In the genomic region with DNA sequence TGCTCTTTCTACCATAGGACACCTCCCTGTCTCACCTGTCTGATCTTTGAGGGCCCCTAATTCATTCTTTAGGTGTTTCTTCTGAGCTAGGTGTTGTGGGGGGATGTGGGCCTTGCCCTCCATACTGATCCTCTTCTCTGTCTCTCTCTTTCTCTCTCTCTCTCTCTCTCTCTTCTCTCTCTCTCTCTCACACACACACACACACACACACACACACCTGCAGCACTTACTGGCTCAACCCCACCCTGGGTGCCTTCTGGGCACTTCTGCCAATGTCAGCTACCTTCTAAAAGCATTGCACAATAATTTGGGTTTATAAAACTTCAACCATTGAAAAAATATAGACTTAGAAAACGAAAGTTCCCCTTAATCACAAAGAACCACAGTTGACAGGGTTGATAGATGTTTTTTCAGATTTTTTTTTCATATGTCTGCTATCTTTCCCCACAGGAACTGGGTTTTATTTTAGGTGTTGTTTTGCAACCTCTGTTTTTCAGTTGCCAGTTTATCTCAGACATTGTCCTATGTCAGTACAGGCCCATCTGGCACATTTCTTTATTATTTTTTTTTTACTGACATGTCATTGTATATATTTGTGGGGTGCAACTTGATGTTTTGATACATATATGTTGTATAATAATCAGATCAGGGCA, we compare ENCODE assay signal across 8 cellular contexts. TPM values are rescaled to one million over a fixed set of nuclear protein-coding genes. Genes with fewer than 3 reads are reported as not detected.
DNase-seq lines count a peak whose midpoint lies in the region; ATAC-seq and TF ChIP-seq lines count a peak whose summit lies in the region.

No MANE protein-coding gene starts in this region.

- TF ChIP-seq CTCF in RWPE2 (IDR thresholded peaks at IDR 0.05; ENCODE audit: poor library complexity, severe bottlenecking), result peak; percentile 99
- TF ChIP-seq CTCF in left ventricle myocardium inferior (IDR thresholded peaks at IDR 0.05; ENCODE audit: borderline replicate concordance), result no peak
- no peak for TF ChIP-seq CTCF in tibial artery (IDR thresholded peaks at IDR 0.05)

- H3K36me3 ChIP-seq in RWPE2 (ENCODE audit: low read depth) (0 out of 2 replicates have a peak, but pooled peaks cover 4% of the 10 kb centered on the region), left ventricle myocardium inferior (peaks cover 28% of the 10 kb centered on the region), tibial artery (peaks cover 4 to 12% (median 10%) of the 10 kb centered on the region in 3 donors)

- H3K4me1 ChIP-seq in RWPE2 (ENCODE audit: insufficient read depth, poor library complexity, severe bottlenecking), result peaks cover 5% of the 10 kb centered on the region
- peaks cover 84% of the 10 kb centered on the region for H3K4me1 ChIP-seq in left ventricle myocardium inferior
- H3K4me1 ChIP-seq in tibial artery, result peaks cover 0 to 62% (median 41%) of the 10 kb centered on the region in 4 donors

- intact Hi-C loops in left ventricle myocardium inferior (cut with micrococcal nuclease), result no loop called here
- intact Hi-C loops in tibial artery (cut with DNase I; ENCODE audit: low total_unique reads), result loop anchor here (5.0 to 10.0 kb wide), 2 partner anchors 78 to 396 kb away; partner anchors contain the start of gene OSER1

- H3K4me3 ChIP-seq in RWPE2 (ENCODE audit: severe bottlenecking), result no peak overlapping the region
- peak overlapping the region; percentile 47 for H3K4me3 ChIP-seq in left ventricle myocardium inferior
- H3K4me3 ChIP-seq in tibial artery, result no peak overlapping the region

- peak; percentile 15 for DNase-seq in activated CD4-positive, alpha-beta T cell treated with anti-CD3 and anti-CD28 coated beads, Interleukin-2, amount 50 U/mL, for 1 hour
- no peak for DNase-seq in activated CD4-positive, alpha-beta T cell treated with anti-CD3 and anti-CD28 coated beads for 1 hour
- DNase-seq in RWPE2 (ENCODE audit: low spot score) (no peak), left ventricle myocardium inferior (no peak), tibial artery (peak in 1 of 2 donors; percentile 59)

- H3K9me3 ChIP-seq in RWPE2 (ENCODE audit: severe bottlenecking) (no peaks in the 10 kb centered on the region), left ventricle myocardium inferior (replicated peaks) (peaks cover 5% of the 10 kb centered on the region), tibial artery (no peaks in the 10 kb centered on the region)

- H3K27me3 ChIP-seq in RWPE2 (ENCODE audit: insufficient read depth, poor library complexity, severe bottlenecking), result no peaks in the 10 kb centered on the region
- H3K27me3 ChIP-seq in left ventricle myocardium inferior (ENCODE audit: low read depth), result no peaks in the 10 kb centered on the region
- H3K27me3 ChIP-seq in tibial artery, result no peaks in the 10 kb centered on the region

- H3K27ac ChIP-seq in RWPE2 (ENCODE audit: poor library complexity, severe bottlenecking) (no peak overlapping the region), left ventricle myocardium inferior (replicated peaks) (peak overlapping the region; percentile 91), tibial artery (peak overlapping the region; percentile 86)

- peak; percentile 1; the same call in 1 of the 3 replicates for ATAC-seq in RWPE2 (ENCODE audit: low read depth)
- no peak for ATAC-seq in GM18519 (IDR thresholded peaks at IDR 0.05; ENCODE audit: low FRiP score, unreplicated experiment)
- ATAC-seq in GM19035 (IDR thresholded peaks at IDR 0.05; ENCODE audit: unreplicated experiment), result no peak
- ATAC-seq in HG03571 (IDR thresholded peaks at IDR 0.05; ENCODE audit: unreplicated experiment), result no peak

RNA-seq across cellular contexts. Expression of gene PKIG, which starts 28.1 kb away (rescaled TPM):
- total RNA-seq in left ventricle myocardium inferior, result 172 TPM

RNA-seq across cellular contexts. Expression of gene ADA, which starts 41.1 kb away (rescaled TPM):
- 6.7 TPM for total RNA-seq in left ventricle myocardium inferior
